ENCODE assay signal across 8 cellular contexts in the genomic region with DNA sequence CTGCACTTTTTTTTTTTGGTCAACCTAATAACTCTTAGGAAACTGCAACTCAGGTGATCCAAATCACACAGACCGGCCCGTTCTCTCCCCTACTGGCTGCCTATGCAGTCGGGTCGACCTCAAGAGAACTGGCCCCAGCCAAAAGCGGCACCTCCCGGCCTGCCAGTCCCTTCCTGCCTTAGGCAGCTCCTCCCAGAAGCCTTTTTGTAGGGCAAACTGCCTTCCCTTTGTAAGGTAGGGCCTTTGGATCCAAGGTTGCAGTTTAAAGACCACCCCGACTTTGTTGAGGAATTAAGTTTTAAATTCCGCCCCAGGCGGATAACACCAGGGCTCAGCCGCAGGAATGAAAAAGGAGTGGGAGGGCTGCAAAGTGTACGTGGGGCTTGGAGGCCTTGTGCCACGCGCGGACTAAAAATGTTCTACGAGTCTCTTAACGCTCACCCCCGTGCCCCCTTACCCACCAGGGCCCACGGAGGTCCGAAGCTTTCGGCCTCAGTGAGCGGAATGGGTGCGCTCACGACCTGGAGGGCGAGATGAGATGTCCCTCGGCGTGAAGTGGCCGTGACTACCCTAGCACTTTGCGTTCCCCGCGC. TPM values are rescaled to one million over a fixed set of nuclear protein-coding genes. Genes with fewer than 3 reads are reported as not detected.
DNase-seq lines count a peak whose midpoint lies in the region; TF ChIP-seq lines count a peak whose summit lies in the region.

No MANE protein-coding gene starts in this region.

- no peaks in the 10 kb centered on the region for H3K9me3 Mint-ChIP-seq in CD4-positive, alpha-beta memory T cell
- H3K9me3 Mint-ChIP-seq in dendritic cell treated with granulocyte-macrophage colony-stimulating factor and Interleukin-4, amounts not matched to agents 40 ng/mL and 50 ng/mL, for 4 days: no peaks in the 10 kb centered on the region

- H3K27ac ChIP-seq in CD4-positive, alpha-beta memory T cell (ENCODE audit: low read depth, low read length): peak overlapping the region; percentile 55
- H3K27ac ChIP-seq in RWPE1 (peak overlapping the region; percentile 91), mesodermal cell (ENCODE audit: low read depth, low read length, severe bottlenecking) (peak overlapping the region; percentile 39), testis (peak overlapping the region in 1 of 2 donors; percentile 56)

- 0 to 3% methylated on average over 15 to 27 of the region's 30 CpGs for WGBS in mesodermal cell (ENCODE audit: insufficient coverage in 2 of 2), 2 experiments
- 1 to 3% methylated on average over 18 to 30 of the region's 30 CpGs for WGBS in testis, 2 donors

- H3K27ac Mint-ChIP-seq in CD4-positive, alpha-beta memory T cell: peak overlapping the region; percentile 38 to 79 (median 77)
- H3K27ac Mint-ChIP-seq in dendritic cell treated with granulocyte-macrophage colony-stimulating factor and Interleukin-4, amounts not matched to agents 40 ng/mL and 50 ng/mL, for 4 days: peak overlapping the region; percentile 81

- H3K27me3 ChIP-seq in CD4-positive, alpha-beta memory T cell (ENCODE audit: insufficient read depth, low read length): no peaks in the 10 kb centered on the region
- H3K27me3 ChIP-seq in testis: no peaks in the 10 kb centered on the region

- peaks cover 12 to 39% of the 10 kb centered on the region in 2 donors for H3K36me3 Mint-ChIP-seq in CD4-positive, alpha-beta memory T cell
- peaks cover 52% of the 10 kb centered on the region for H3K36me3 Mint-ChIP-seq in dendritic cell treated with granulocyte-macrophage colony-stimulating factor and Interleukin-4, amounts not matched to agents 40 ng/mL and 50 ng/mL, for 4 days (ENCODE audit: low read depth)

- H3K36me3 ChIP-seq in CD4-positive, alpha-beta memory T cell (ENCODE audit: insufficient read depth, low read length): peaks cover 24% of the 10 kb centered on the region
- H3K36me3 ChIP-seq in mesodermal cell (ENCODE audit: control insufficient read depth, insufficient read depth, low read length) (peaks cover 44% of the 10 kb centered on the region), testis (ENCODE audit: low read depth, missing control alignments) (no peaks in the 10 kb centered on the region)

- peak in 4 of 5 donors; percentile 3 to 14 (median 7) for DNase-seq in CD4-positive, alpha-beta memory T cell
- DNase-seq in HCEC 1CT (peak; percentile 34), RWPE1 (ENCODE audit: low spot score) (no peak), testis (no peak), NCI-H2081 treated with DMSO at 0.1 percent for 48 hours (lab: John Stamatoyannopoulos, UW) (no peak), HPDE6-E6E7 (ENCODE audit: extremely low spot score) (no peak)

- intact Hi-C loops in CD4-positive, alpha-beta memory T cell (cut with micrococcal nuclease): loop anchor here (1.0 to 5.0 kb wide), 5 partner anchors 56 to 534 kb away; partner anchors contain the start of genes CFAP57, EBNA1BP2, HYI and IPO13
- intact Hi-C loops in dendritic cell treated with granulocyte-macrophage colony-stimulating factor and Interleukin-4, amounts not matched to agents 40 ng/mL and 50 ng/mL, for 4 days (cut with micrococcal nuclease): loop anchor here (2.0 kb wide), 1 partner anchor 56 kb away; the partner anchor contains the start of gene KDM4A
- intact Hi-C loops in testis (cut with DNase I; ENCODE audit: low total_unique reads): no loop called here

- TF ChIP-seq POLR2A in testis (IDR thresholded peaks at IDR 0.05): no peak

- H3K27me3 Mint-ChIP-seq in CD4-positive, alpha-beta memory T cell: no peaks in the 10 kb centered on the region
- H3K27me3 Mint-ChIP-seq in dendritic cell treated with granulocyte-macrophage colony-stimulating factor and Interleukin-4, amounts not matched to agents 40 ng/mL and 50 ng/mL, for 4 days: no peaks in the 10 kb centered on the region

- peak overlapping the region; percentile 85 to 94 (median 90) for H3K4me3 Mint-ChIP-seq in CD4-positive, alpha-beta memory T cell
- peak overlapping the region; percentile 94 for H3K4me3 Mint-ChIP-seq in dendritic cell treated with granulocyte-macrophage colony-stimulating factor and Interleukin-4, amounts not matched to agents 40 ng/mL and 50 ng/mL, for 4 days

- H3K9me3 ChIP-seq in CD4-positive, alpha-beta memory T cell (ENCODE audit: control insufficient read depth in 1 of 2, low read length in 2 of 2): no peaks in the 10 kb centered on the region
- H3K9me3 ChIP-seq in mesodermal cell (ENCODE audit: control insufficient read depth, low read length) (no peaks in the 10 kb centered on the region), testis (no peaks in the 10 kb centered on the region)

- CTCF ChIA-PET in CD4-positive, alpha-beta memory T cell (lab: Charles Lee; ENCODE audit: partially characterized antibody): interaction anchor here (0.9 kb wide), 1 partner anchor 57 kb away, joined by 3 read pairs; the partner anchor contains the start of gene KDM4A
- CTCF ChIA-PET in RWPE1 (lab: Yijun Ruan, JAX): interaction anchor here (0.6 to 0.7 kb wide), 6 partner anchors 41 to 480 kb away, joined by 3 to 5 read pairs (median 4); no protein-coding TSS in a partner anchor

- no peak for TF ChIP-seq CTCF in RWPE1 (conservative IDR thresholded peaks at IDR 0.05; ENCODE audit: low read depth)
- no peak for TF ChIP-seq CTCF in testis (IDR thresholded peaks at IDR 0.05)

- POLR2A ChIA-PET in CD4-positive, alpha-beta memory T cell (lab: Charles Lee; ENCODE audit: partially characterized antibody): interaction anchor here (0.6 to 3.9 kb wide), 17 partner anchors 8 to 1415 kb away, joined by 3 to 41 read pairs (median 3); partner anchors contain the start of genes IPO13 and KDM4A
- POLR2A ChIA-PET in RWPE1 (lab: Yijun Ruan, JAX; ENCODE audit: low non-redundant PET): interaction anchor here (0.5 kb wide), 1 partner anchor 322 kb away, joined by 9 read pairs; no protein-coding TSS in a partner anchor

- H3K4me1 Mint-ChIP-seq in CD4-positive, alpha-beta memory T cell: peaks cover 13 to 32% (median 24%) of the 10 kb centered on the region in 4 donors
- peaks cover 59% of the 10 kb centered on the region for H3K4me1 Mint-ChIP-seq in dendritic cell treated with granulocyte-macrophage colony-stimulating factor and Interleukin-4, amounts not matched to agents 40 ng/mL and 50 ng/mL, for 4 days (ENCODE audit: low read depth)

- peaks cover 16% of the 10 kb centered on the region for H3K4me1 ChIP-seq in CD4-positive, alpha-beta memory T cell (ENCODE audit: insufficient read depth, low read length)
- H3K4me1 ChIP-seq in mesodermal cell (ENCODE audit: control insufficient read depth, insufficient read depth, low read length, poor library complexity, severe bottlenecking): peaks cover 19% of the 10 kb centered on the region
- peaks cover 4% of the 10 kb centered on the region for H3K4me1 ChIP-seq in testis

- H3K4me3 ChIP-seq in CD4-positive, alpha-beta memory T cell (ENCODE audit: low read length in 2 of 2): peak overlapping the region; percentile 24 to 79
- peak overlapping the region; percentile 74 for H3K4me3 ChIP-seq in mesodermal cell (ENCODE audit: extremely low read depth, insufficient read depth, low read length, poor library complexity, severe bottlenecking)
- H3K4me3 ChIP-seq in testis: peak overlapping the region; percentile 70 to 95

RNA-seq across cellular contexts. Expression of gene ST3GAL3, which starts 0.6 kb away (rescaled TPM):
- total RNA-seq in CD4-positive, alpha-beta memory T cell: 10 to 100 TPM; 22.6 to 29.6 TPM
- polyA plus RNA-seq in CD4-positive, alpha-beta memory T cell: 1 to 10 TPM; 6.1 to 9.9 TPM
- 22.4 TPM for polyA plus RNA-seq in mesodermal cell (2013, experiment 1 of 2)
- 16.2 TPM for polyA plus RNA-seq in mesodermal cell (2013, experiment 2 of 2)
- 10 to 100 TPM; 50.7 to 62.0 TPM for total RNA-seq in testis
- polyA plus RNA-seq in testis (ENCODE audit: insufficient read depth, low read depth, low replicate concordance): 42.9 TPM

RNA-seq across cellular contexts. Expression of gene KDM4A, which starts 56.7 kb away (rescaled TPM):
- 10 to 100 TPM; 42.5 to 45.0 TPM for total RNA-seq in CD4-positive, alpha-beta memory T cell
- 10 to 100 TPM in 1 of 2 donors, 1 to 10 TPM in 1; 3.7 to 10.6 TPM for polyA plus RNA-seq in CD4-positive, alpha-beta memory T cell
- polyA plus RNA-seq in mesodermal cell (2013, experiment 1 of 2): 37.0 TPM
- 33.3 TPM for polyA plus RNA-seq in mesodermal cell (2013, experiment 2 of 2)
- total RNA-seq in testis: 10 to 100 TPM; 28.1 to 30.9 TPM
- 13.8 TPM for polyA plus RNA-seq in testis (ENCODE audit: insufficient read depth, low read depth, low replicate concordance)

Comparison
In these comparisons a context has a peak if more than half of its experiments do, and no peak if none do; other contexts are left out.
1. DNase-seq: peak in CD4-positive, alpha-beta memory T cell (4 of 5) and HCEC 1CT (single experiment); none in RWPE1 (single experiment), testis (single experiment), NCI-H2081 treated with DMSO at 0.1 percent for 48 hours (single experiment) and HPDE6-E6E7 (single experiment).
2. Peak in every context shown above with its lines, with median percentiles within 50 percentile points of each other: H3K4me3 ChIP-seq.